Comparison of ENCODE assay signal across 9 cellular contexts in the genomic region with DNA sequence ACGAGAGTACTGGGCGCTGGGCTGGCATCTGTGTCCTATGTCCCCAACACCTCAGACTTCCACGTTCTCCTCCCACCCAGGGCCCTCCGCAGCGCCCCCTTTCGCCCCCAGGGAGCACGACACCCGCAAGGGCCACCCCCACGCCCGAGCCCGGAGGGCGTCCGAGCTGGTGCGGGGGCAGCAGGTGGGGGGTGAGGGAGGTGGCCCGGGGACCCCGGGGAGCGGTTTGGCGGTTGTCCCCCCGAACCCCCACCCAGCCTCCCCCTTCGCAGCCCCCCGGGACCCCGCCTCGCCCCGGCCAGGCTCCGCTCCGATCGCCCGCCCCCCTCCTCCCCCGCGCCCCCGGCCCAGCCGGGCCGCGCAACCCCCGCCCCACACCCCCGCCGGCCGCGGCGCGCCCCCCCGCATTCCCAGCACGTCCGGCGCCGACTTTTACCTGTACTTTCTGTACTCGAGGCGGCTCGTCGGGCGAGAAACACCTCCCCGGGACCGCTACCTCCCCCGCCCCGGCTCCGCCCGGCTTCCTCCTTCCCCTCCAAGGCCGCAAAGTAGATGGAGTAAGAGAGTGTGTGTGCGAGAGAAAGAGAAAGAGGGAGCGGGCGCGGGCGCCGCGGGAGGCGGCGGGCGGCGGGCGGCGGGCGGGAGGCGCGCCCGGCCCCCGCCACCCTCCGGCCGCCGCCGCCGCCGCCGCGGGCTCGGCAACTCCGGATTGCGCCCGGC. TPM values are rescaled to one million over a fixed set of nuclear protein-coding genes. Genes with fewer than 3 reads are reported as not detected.
DNase-seq lines count a peak whose midpoint lies in the region; ATAC-seq and TF ChIP-seq lines count a peak whose summit lies in the region.
"Had no signal": no experiment of that assay in that cellular context is flagged by ENCODE, and none has a peak within 500 bp of the region (broad histone marks: within the 10 kb centered on the region; RNA-seq: fewer than 3 reads in every experiment).

No MANE protein-coding gene starts in this region.

- no peaks in the 10 kb centered on the region for H3K4me1 ChIP-seq in HUES64 (ENCODE audit: insufficient read depth, low read length)

- peaks cover 12% of the 10 kb centered on the region for H3K27me3 Mint-ChIP-seq in activated CD8-positive, alpha-beta T cell treated with anti-CD3 and anti-CD28 coated beads, Interleukin-2, amount 10 ng/mL, durations not matched to agents 7 days and 5 days (ENCODE audit: low read depth)

- H3K79me2 ChIP-seq in neural cell (replicated peaks; ENCODE audit: insufficient read depth, low read length), result no peaks in the 10 kb centered on the region

- peak overlapping the region; percentile 89 for H3K4me3 Mint-ChIP-seq in activated CD8-positive, alpha-beta T cell treated with anti-CD3 and anti-CD28 coated beads, Interleukin-2, amount 10 ng/mL, durations not matched to agents 7 days and 5 days

- H3K36me3 ChIP-seq in HUES64 (ENCODE audit: insufficient read depth, low read length), result no peaks in the 10 kb centered on the region
- no peaks in the 10 kb centered on the region for H3K36me3 ChIP-seq in neural cell (ENCODE audit: insufficient read depth, low read length)

- no peaks in the 10 kb centered on the region for H3F3A ChIP-seq in neural cell (ENCODE audit: insufficient read depth, low read length, poor library complexity, severe bottlenecking)

- TF ChIP-seq EP300 in neural cell (conservative IDR thresholded peaks at IDR 0.05; ENCODE audit: poor library complexity, severe bottlenecking), result no peak

- peak; percentile 28 for ATAC-seq in activated CD8-positive, alpha-beta T cell treated with anti-CD3 and anti-CD28 coated beads, Interleukin-2, amount 10 ng/mL, durations not matched to agents 7 days and 5 days
- no peak for ATAC-seq in GM18520 (IDR thresholded peaks at IDR 0.05; ENCODE audit: unreplicated experiment)

- H3K36me3 Mint-ChIP-seq in activated CD8-positive, alpha-beta T cell treated with anti-CD3 and anti-CD28 coated beads, Interleukin-2, amount 10 ng/mL, durations not matched to agents 7 days and 5 days (ENCODE audit: low read depth), result peaks cover 8% of the 10 kb centered on the region

- H3K9me2 ChIP-seq in neural cell (ENCODE audit: insufficient read depth, low read length), result no peaks in the 10 kb centered on the region

- H3K27ac Mint-ChIP-seq in activated CD8-positive, alpha-beta T cell treated with anti-CD3 and anti-CD28 coated beads, Interleukin-2, amount 10 ng/mL, durations not matched to agents 7 days and 5 days, result peak overlapping the region; percentile 84

- CTCF ChIA-PET in activated CD8-positive, alpha-beta T cell treated with anti-CD3 and anti-CD28 coated beads, Interleukin-2, amount 10 ng/mL, durations not matched to agents 7 days and 5 days (lab: Charles Lee), result no interaction called here

- POLR2A ChIA-PET in activated CD8-positive, alpha-beta T cell treated with anti-CD3 and anti-CD28 coated beads, Interleukin-2, amount 10 ng/mL, durations not matched to agents 7 days and 5 days (lab: Charles Lee), result no interaction called here

- no peaks in the 10 kb centered on the region for H4K20me1 ChIP-seq in neural cell (ENCODE audit: insufficient read depth)

- TF ChIP-seq CTCF in epithelial cell of proximal tubule (conservative IDR thresholded peaks at IDR 0.05; ENCODE audit: low read depth, low read length) (peak; percentile 74), neural cell (IDR thresholded peaks at IDR 0.05; ENCODE audit: poor library complexity, severe bottlenecking) (peak; percentile 30)

- TF ChIP-seq RAD21 in neural cell (conservative IDR thresholded peaks at IDR 0.05), result no peak

- H3K9me3 Mint-ChIP-seq in activated CD8-positive, alpha-beta T cell treated with anti-CD3 and anti-CD28 coated beads, Interleukin-2, amount 10 ng/mL, durations not matched to agents 7 days and 5 days (ENCODE audit: insufficient read depth), result peaks cover 3% of the 10 kb centered on the region

- H3K27ac ChIP-seq in HUES64 (ENCODE audit: low read depth, low read length) (no peak overlapping the region), neural cell (ENCODE audit: low read length) (no peak overlapping the region)

- H3K4me2 ChIP-seq in neural cell (ENCODE audit: low read length), result no peak overlapping the region

- H3K27me3 ChIP-seq in HUES64 (ENCODE audit: insufficient read depth, low read length), result peaks cover 45% of the 10 kb centered on the region
- H3K27me3 ChIP-seq in neural cell (ENCODE audit: insufficient read depth, low read depth, low read length), result peaks cover 5% of the 10 kb centered on the region

- no peak overlapping the region for H2AFZ ChIP-seq in neural cell (ENCODE audit: low read depth, low read length)

- H3K9me3 ChIP-seq in HUES64 (ENCODE audit: insufficient read depth, low read depth, low read length), result no peaks in the 10 kb centered on the region
- H3K9me3 ChIP-seq in neural cell (ENCODE audit: low read length), result no peaks in the 10 kb centered on the region

- WGBS in HUES64, result 4% methylated on average over 48 of the region's 88 CpGs

- DNase-seq in NCI-H524 (lab: John Stamatoyannopoulos, UW) (peak; percentile 22 to 25), NCI-H524 treated with DMSO at 0.1 percent for 48 hours (lab: John Stamatoyannopoulos, UW) (no peak), epithelial cell of proximal tubule (ENCODE audit: low read depth) (no peak), DMS153 treated with DMSO at 0.1 percent for 48 hours (lab: John Stamatoyannopoulos, UW; ENCODE audit: unreplicated experiment) (no peak)
- DNase-seq in activated CD8-positive, alpha-beta T cell treated with anti-CD3 and anti-CD28 coated beads, Interleukin-2, amount 10 ng/mL, durations not matched to agents 7 days and 5 days, result peak; percentile 58
- DNase-seq: DND-41 had no signal

- H3K4me3 ChIP-seq in HUES64 (ENCODE audit: low read length), result peak overlapping the region; percentile 55
- peak overlapping the region; percentile 71 for H3K4me3 ChIP-seq in epithelial cell of proximal tubule (ENCODE audit: low read depth, low read length)
- peak overlapping the region; percentile 67 for H3K4me3 ChIP-seq in neural cell (ENCODE audit: low read length)

- H3K4me1 Mint-ChIP-seq in activated CD8-positive, alpha-beta T cell treated with anti-CD3 and anti-CD28 coated beads, Interleukin-2, amount 10 ng/mL, durations not matched to agents 7 days and 5 days (ENCODE audit: low read depth), result peaks cover 28% of the 10 kb centered on the region

- no peak overlapping the region for H3K9ac ChIP-seq in HUES64 (ENCODE audit: low read depth, low read length)
- H3K9ac ChIP-seq in neural cell (ENCODE audit: low read length), result peak overlapping the region; percentile 5

TF ChIP-seq in neural cell, 6 proteins besides CTCF, POLR2A, EP300 and RAD21:
- no peak for TF ChIP-seq TAF1 (IDR thresholded peaks at IDR 0.05; ENCODE audit: low read depth)
- no peak for TF ChIP-seq SMC3 (conservative IDR thresholded peaks at IDR 0.05; ENCODE audit: poor library complexity)
- TF ChIP-seq, protein P1, sequence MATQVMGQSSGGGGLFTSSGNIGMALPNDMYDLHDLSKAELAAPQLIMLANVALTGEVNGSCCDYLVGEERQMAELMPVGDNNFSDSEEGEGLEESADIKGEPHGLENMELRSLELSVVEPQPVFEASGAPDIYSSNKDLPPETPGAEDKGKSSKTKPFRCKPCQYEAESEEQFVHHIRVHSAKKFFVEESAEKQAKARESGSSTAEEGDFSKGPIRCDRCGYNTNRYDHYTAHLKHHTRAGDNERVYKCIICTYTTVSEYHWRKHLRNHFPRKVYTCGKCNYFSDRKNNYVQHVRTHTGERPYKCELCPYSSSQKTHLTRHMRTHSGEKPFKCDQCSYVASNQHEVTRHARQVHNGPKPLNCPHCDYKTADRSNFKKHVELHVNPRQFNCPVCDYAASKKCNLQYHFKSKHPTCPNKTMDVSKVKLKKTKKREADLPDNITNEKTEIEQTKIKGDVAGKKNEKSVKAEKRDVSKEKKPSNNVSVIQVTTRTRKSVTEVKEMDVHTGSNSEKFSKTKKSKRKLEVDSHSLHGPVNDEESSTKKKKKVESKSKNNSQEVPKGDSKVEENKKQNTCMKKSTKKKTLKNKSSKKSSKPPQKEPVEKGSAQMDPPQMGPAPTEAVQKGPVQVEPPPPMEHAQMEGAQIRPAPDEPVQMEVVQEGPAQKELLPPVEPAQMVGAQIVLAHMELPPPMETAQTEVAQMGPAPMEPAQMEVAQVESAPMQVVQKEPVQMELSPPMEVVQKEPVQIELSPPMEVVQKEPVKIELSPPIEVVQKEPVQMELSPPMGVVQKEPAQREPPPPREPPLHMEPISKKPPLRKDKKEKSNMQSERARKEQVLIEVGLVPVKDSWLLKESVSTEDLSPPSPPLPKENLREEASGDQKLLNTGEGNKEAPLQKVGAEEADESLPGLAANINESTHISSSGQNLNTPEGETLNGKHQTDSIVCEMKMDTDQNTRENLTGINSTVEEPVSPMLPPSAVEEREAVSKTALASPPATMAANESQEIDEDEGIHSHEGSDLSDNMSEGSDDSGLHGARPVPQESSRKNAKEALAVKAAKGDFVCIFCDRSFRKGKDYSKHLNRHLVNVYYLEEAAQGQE (IDR thresholded peaks at IDR 0.05; ENCODE audit: borderline replicate concordance), result no peak
- no peak for TF ChIP-seq MXI1 (conservative IDR thresholded peaks at IDR 0.05; ENCODE audit: poor library complexity, severe bottlenecking)

RNA-seq across cellular contexts. Expression of gene CDYL2, which starts 0.9 kb away (rescaled TPM):
- polyA plus RNA-seq in HUES64 (2013, experiment 1 of 2), result 1.0 TPM
- polyA plus RNA-seq in HUES64 (2013, experiment 2 of 2), result 1.2 TPM
- total RNA-seq in activated CD8-positive, alpha-beta T cell treated with anti-CD3 and anti-CD28 coated beads, Interleukin-2, amount 10 ng/mL, durations not matched to agents 7 days and 5 days, result 10 to 100 TPM; 15.5 to 16.5 TPM
- total RNA-seq in epithelial cell of proximal tubule, result 5.4 and 8.0 TPM in 2 replicates
- polyA plus RNA-seq in neural cell, result 2.6 and 4.1 TPM in 2 replicates
- polyA minus RNA-seq in neural cell, result 12.2 and 13.2 TPM in 2 replicates

Comparison
In these comparisons a context has a peak if more than half of its experiments do, and no peak if none do; other contexts are left out.
1. DNase-seq: peak in NCI-H524 (2 of 2) and activated CD8-positive, alpha-beta T cell treated with anti-CD3 and anti-CD28 coated beads, Interleukin-2, amount 10 ng/mL, durations not matched to agents 7 days and 5 days (single experiment); none in NCI-H524 treated with DMSO at 0.1 percent for 48 hours (single experiment), epithelial cell of proximal tubule (single experiment) and DMS153 treated with DMSO at 0.1 percent for 48 hours (single experiment).
2. Peak in every context shown above with its lines, with median percentiles within 50 percentile points of each other: H3K4me3 ChIP-seq.